19 cellular contexts compared by ENCODE assay signal in the genomic region with DNA sequence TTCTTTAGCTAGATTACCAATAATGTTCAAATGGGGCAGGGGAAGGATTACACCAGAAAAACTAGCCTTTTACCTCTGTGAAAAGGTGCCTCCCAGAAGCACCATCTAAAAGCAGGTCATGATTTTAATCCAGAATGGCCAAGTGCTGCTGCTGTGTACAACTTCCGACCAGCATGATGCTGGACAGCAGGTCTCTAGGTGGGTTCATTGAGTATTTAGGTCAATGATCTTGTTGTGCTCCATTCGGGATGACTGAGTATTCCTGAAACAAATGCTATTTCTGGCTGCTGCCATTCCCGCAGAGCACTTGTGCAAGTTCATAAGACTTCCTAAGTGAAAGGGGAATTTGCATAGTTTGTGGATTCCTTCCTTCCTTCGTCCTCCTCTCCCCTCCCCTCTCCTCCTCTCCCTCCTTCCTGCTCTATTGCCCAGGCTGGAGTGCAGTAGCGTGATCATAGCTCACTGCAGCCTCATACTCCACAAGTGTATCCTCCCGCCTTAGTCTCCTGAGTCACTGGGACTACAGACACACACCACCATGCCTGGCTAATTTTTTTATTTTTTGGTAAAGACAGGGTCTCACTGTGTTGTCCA. TPM values are rescaled to one million over a fixed set of nuclear protein-coding genes. Genes with fewer than 3 reads are reported as not detected.
DNase-seq lines count a peak whose midpoint lies in the region; ATAC-seq, FAIRE-seq and TF ChIP-seq lines count a peak whose summit lies in the region.
"Had no signal": no experiment of that assay in that cellular context is flagged by ENCODE, and none has a peak within 500 bp of the region (broad histone marks: within the 10 kb centered on the region; RNA-seq: fewer than 3 reads in every experiment).

No MANE protein-coding gene starts in this region.

- H3K4me1 ChIP-seq in liver (ENCODE audit: control insufficient read depth in 4 of 4, insufficient read depth in 4 of 4, low read length in 3 of 4): peaks cover 0 to 9% (median 3%) of the 10 kb centered on the region in 4 donors
- peaks cover 7% of the 10 kb centered on the region; the same call in 1 of the 2 replicates for H3K4me1 ChIP-seq in HepG2 (ENCODE audit: insufficient read depth, low read length)
- peaks cover 13 to 56% (median 40%) of the 10 kb centered on the region in 3 donors for H3K4me1 ChIP-seq in gastroesophageal sphincter

- H4K20me1 ChIP-seq in HepG2 (ENCODE audit: insufficient read depth, low read length): no peaks in the 10 kb centered on the region

- H3K9ac ChIP-seq in liver (ENCODE audit: low read depth in 1 of 2, low read length in 2 of 2): no peak overlapping the region
- no peak overlapping the region for H3K9ac ChIP-seq in HepG2 (ENCODE audit: insufficient read depth, low read depth, low read length)
- H3K9ac ChIP-seq: KMS-11 had no signal

- no peak overlapping the region for H3K4me3 Mint-ChIP-seq in nephron
- H3K4me3 Mint-ChIP-seq: activated naive CD8-positive, alpha-beta T cell treated with anti-CD3 and anti-CD28 coated beads, Interleukin-2, amount 10 ng/mL, durations not matched to agents 7 days and 5 days; neural crest cell had no signal

- no peak overlapping the region for H2AFZ ChIP-seq in HepG2 (ENCODE audit: low read length)

- no peak for TF ChIP-seq EP300 in HepG2 (IDR thresholded peaks at IDR 0.05; ENCODE audit: low read depth in 2 of 2, low read length in 2 of 2)
- TF ChIP-seq EP300 in HepG2 (CRISPR knock-in tag; IDR thresholded peaks at IDR 0.05; ENCODE audit: borderline replicate concordance): no peak
- no peak for TF ChIP-seq EP300 in gastroesophageal sphincter (IDR thresholded peaks at IDR 0.05)

- H3K79me2 ChIP-seq in HepG2 (ENCODE audit: insufficient read depth, low read length): no peaks in the 10 kb centered on the region

- BruUV-seq in HepG2 (replicated peaks; lab: Mats Ljungman, UMichigan): no TSS peak

- H3K4me3 ChIP-seq in liver (ENCODE audit: low read depth in 1 of 3, low read length in 3 of 3): no peak overlapping the region
- no peak overlapping the region for H3K4me3 ChIP-seq in HepG2 (replicated peaks in 1 of 3; ENCODE audit: insufficient read depth in 1 of 3, low read depth in 2 of 3, low read length in 3 of 3)
- no peak overlapping the region for H3K4me3 ChIP-seq in gastroesophageal sphincter

- H3K27ac Mint-ChIP-seq in nephron: peak overlapping the region in 2 of 3 experiments; percentile 7 to 51
- H3K27ac Mint-ChIP-seq: activated naive CD8-positive, alpha-beta T cell treated with anti-CD3 and anti-CD28 coated beads, Interleukin-2, amount 10 ng/mL, durations not matched to agents 7 days and 5 days had no signal

- intact Hi-C loops in HepG2 (cut with micrococcal nuclease; ENCODE audit: unreplicated experiment): no loop called here

- no peak for DNase-seq in HepG2 (ENCODE audit: low spot score)
- DNase-seq in ecto neural progenitor cell (ENCODE audit: low spot score): no peak
- DNase-seq in NCI-H446 treated with DMSO at 0.1 percent for 48 hours (lab: John Stamatoyannopoulos, UW): no peak
- DNase-seq: activated CD4-positive, alpha-beta T cell treated with anti-CD3 and anti-CD28 coated beads, Interleukin-2, amount 50 U/mL, for 4 hours; activated naive CD8-positive, alpha-beta T cell treated with anti-CD3 and anti-CD28 coated beads, Interleukin-2, amount 10 ng/mL, durations not matched to agents 7 days and 5 days; glutamatergic neuron; HCEC 1CT; NCI-H1105; NCI-H2081 treated with DMSO at 0.1 percent for 48 hours; NCI-H524; stimulated activated naive CD4-positive, alpha-beta T cell treated with Interleukin-2 at 50 U/mL for 16 hours had no signal

- TF ChIP-seq RAD21 in liver (IDR thresholded peaks at IDR 0.05) (no peak), HepG2 (CRISPR knock-in tag; IDR thresholded peaks at IDR 0.05) (no peak)

- POLR2A ChIA-PET in HepG2 (lab: Yijun Ruan, JAX): no interaction called here

- no peaks in the 10 kb centered on the region for H3K9me3 ChIP-seq in liver (ENCODE audit: control insufficient read depth in 4 of 4, low read length in 3 of 4)
- no peaks in the 10 kb centered on the region for H3K9me3 ChIP-seq in HepG2 (ENCODE audit: low read length)
- no peaks in the 10 kb centered on the region for H3K9me3 ChIP-seq in gastroesophageal sphincter

- H3K9me3 Mint-ChIP-seq in nephron: no peaks in the 10 kb centered on the region
- H3K9me3 Mint-ChIP-seq: activated naive CD8-positive, alpha-beta T cell treated with anti-CD3 and anti-CD28 coated beads, Interleukin-2, amount 10 ng/mL, durations not matched to agents 7 days and 5 days; neural crest cell had no signal

- in situ Hi-C loops in HepG2 (cut with HindIII; ENCODE audit: extremely low pct_ligation_motif_present, low pct_unique_long_range_greater_than_20kb): no loop called here

- 73% methylated on average over 6 of the region's 6 CpGs for WGBS in liver
- WGBS in HepG2 (ENCODE audit: low lambda C conversion rate): 91% methylated on average over 6 of the region's 6 CpGs
- WGBS in gastroesophageal sphincter (ENCODE audit: low coverage in 1 of 2), 2 donors: 36 to 49% methylated on average over 3 to 6 of the region's 6 CpGs

- H3K27me3 ChIP-seq in liver (ENCODE audit: control insufficient read depth in 4 of 4, insufficient read depth in 4 of 4, low read length in 3 of 4): no peaks in the 10 kb centered on the region
- H3K27me3 ChIP-seq in HepG2 (ENCODE audit: control insufficient read depth in 1 of 2, insufficient read depth in 2 of 2, low read length in 2 of 2): no peaks in the 10 kb centered on the region
- no peaks in the 10 kb centered on the region for H3K27me3 ChIP-seq in gastroesophageal sphincter

- no peak for TF ChIP-seq CTCF in liver (IDR thresholded peaks at IDR 0.05; ENCODE audit: low read depth, low read length, missing input control)
- TF ChIP-seq CTCF in HepG2 (CRISPR knock-in tag; IDR thresholded peaks at IDR 0.05): no peak
- no peak for TF ChIP-seq CTCF in gastroesophageal sphincter (IDR thresholded peaks at IDR 0.05)
- TF ChIP-seq CTCF in nephron (IDR thresholded peaks at IDR 0.05; ENCODE audit: unreplicated experiment in 3 of 3): no peak

- H3K36me3 ChIP-seq in liver (ENCODE audit: control insufficient read depth in 4 of 4, insufficient read depth in 3 of 4, low read depth in 1 of 4, low read length in 3 of 4) (no peaks in the 10 kb centered on the region), HepG2 (replicated peaks in 1 of 2; ENCODE audit: control insufficient read depth in 1 of 2, insufficient read depth in 2 of 2, low read length in 2 of 2) (no peaks in the 10 kb centered on the region), gastroesophageal sphincter (peaks cover 0 to 5% of the 10 kb centered on the region in 2 donors)

- H3K27me3 Mint-ChIP-seq in nephron (ENCODE audit: low read depth): no peaks in the 10 kb centered on the region

- H3K36me3 Mint-ChIP-seq in nephron (ENCODE audit: low read depth): no peaks in the 10 kb centered on the region
- H3K36me3 Mint-ChIP-seq: activated naive CD8-positive, alpha-beta T cell treated with anti-CD3 and anti-CD28 coated beads, Interleukin-2, amount 10 ng/mL, durations not matched to agents 7 days and 5 days had no signal

- no peak for ATAC-seq in HepG2
- peak; percentile 59 for ATAC-seq in gastroesophageal sphincter
- ATAC-seq in HG02571 (IDR thresholded peaks at IDR 0.05; ENCODE audit: unreplicated experiment): no peak
- ATAC-seq in HG03460 (IDR thresholded peaks at IDR 0.05; ENCODE audit: unreplicated experiment): no peak
- ATAC-seq: esophagus mucosa had no signal

- TF ChIP-seq POLR2A in HepG2 (IDR thresholded peaks at IDR 0.05; ENCODE audit: insufficient read depth in 1 of 2, low read depth in 2 of 2, low read length in 2 of 2) (no peak), gastroesophageal sphincter (IDR thresholded peaks at IDR 0.05) (no peak)

- H3K27ac ChIP-seq in liver (ENCODE audit: low read depth in 1 of 2, low read length in 2 of 2) (no peak overlapping the region), HepG2 (ENCODE audit: extremely low read length, insufficient read depth, low read length) (no peak overlapping the region), gastroesophageal sphincter (peak overlapping the region in 3 of 4 donors; percentile 81 to 87 (median 86))
- H3K27ac ChIP-seq: KMS-11 had no signal

- peaks cover 53% of the 10 kb centered on the region for H3K4me1 Mint-ChIP-seq in nephron
- H3K4me1 Mint-ChIP-seq: neural crest cell had no signal

- CTCF ChIA-PET in HepG2 (lab: Yijun Ruan, JAX; ENCODE audit: low intra/inter-chr PET ratio, low total read pairs): no interaction called here

- no peak overlapping the region for H3K4me2 ChIP-seq in HepG2 (ENCODE audit: low read depth, low read length)
- H3K4me2 ChIP-seq: KMS-11 had no signal

- no peak for FAIRE-seq in HepG2 (lab: Jason Lieb, UNC)

TF ChIP-seq in HepG2, 621 proteins besides CTCF, POLR2A, EP300 and RAD21 (continues in another document):
- TF ChIP-seq U2AF2 (IDR thresholded peaks at IDR 0.05; ENCODE audit: low read depth, low read length) (no peak), ISL2 (CRISPR knock-in tag; IDR thresholded peaks at IDR 0.05) (no peak), BCL6 (CRISPR knock-in tag; IDR thresholded peaks at IDR 0.05) (no peak), POLR2G (IDR thresholded peaks at IDR 0.05; ENCODE audit: low read depth, low read length) (no peak)

RNA-seq across cellular contexts. Expression of gene LDLRAD4, which starts 40.3 kb away (rescaled TPM):
- total RNA-seq in liver (10 to 100 TPM; 15.6 to 41.7 TPM), HepG2 (2016; rRNA removed; fragmentation: Illumina TruSeq; extraction: Trizol) (10.4 and 13.6 TPM in 2 replicates), gastroesophageal sphincter (10 to 100 TPM; 28.1 to 85.9 (median 55.2) TPM)
- polyA plus RNA-seq in liver (1 to 10 TPM; 4.8 to 9.8 TPM), HepG2 (2011; rRNA removed) (11.8 and 20.9 TPM in 2 replicates)
- 6.1 and 8.9 TPM in 2 replicates for total RNA-seq in HepG2 (2016; cell fraction: cytosol; rRNA removed; fragmentation: Illumina TruSeq; extraction: Trizol; ENCODE audit: low read depth)
- total RNA-seq in HepG2 (2016; cell fraction: insoluble cytoplasmic fraction; rRNA removed; fragmentation: Illumina TruSeq; extraction: Trizol): 12.4 and 15.9 TPM in 2 replicates
- 11.2 and 12.8 TPM in 2 replicates for total RNA-seq in HepG2 (2016; cell fraction: membrane; rRNA removed; fragmentation: Illumina TruSeq; extraction: Trizol)
- 18.3 and 32.5 TPM in 2 replicates for total RNA-seq in HepG2 (2016; cell fraction: nucleus; rRNA removed; fragmentation: Illumina TruSeq; extraction: Trizol)
- 7.9 and 14.0 TPM in 2 replicates for polyA plus RNA-seq in HepG2 (2011; cell fraction: cytosol; rRNA removed)
- polyA plus RNA-seq in HepG2 (2011; cell fraction: nucleus; rRNA removed): 35.4 and 60.5 TPM in 2 replicates
- polyA plus RNA-seq in HepG2 (2012): 7.9 and 15.6 TPM in 2 replicates
- 9.0 and 9.7 TPM in 2 replicates for polyA plus RNA-seq in HepG2 (2016; cell fraction: cytosol; fragmentation: Illumina TruSeq; extraction: Trizol; ENCODE audit: low read depth)
- polyA plus RNA-seq in HepG2 (2016; cell fraction: insoluble cytoplasmic fraction; fragmentation: Illumina TruSeq; extraction: Trizol; ENCODE audit: low read depth): 12.7 and 13.9 TPM in 2 replicates
- polyA plus RNA-seq in HepG2 (2016; cell fraction: membrane; fragmentation: Illumina TruSeq; extraction: Trizol; ENCODE audit: low read depth): 12.9 and 14.9 TPM in 2 replicates
- polyA plus RNA-seq in HepG2 (2016; cell fraction: nucleus; fragmentation: Illumina TruSeq; extraction: Trizol; ENCODE audit: insufficient read depth, low read depth): 20.5 and 30.2 TPM in 2 replicates
- 0.19 and 17.1 TPM in 2 replicates for polyA minus RNA-seq in HepG2 (2011; rRNA and poly(A)+ RNA removed; ENCODE audit: low replicate concordance)
- polyA minus RNA-seq in HepG2 (2011; cell fraction: cytosol; rRNA and poly(A)+ RNA removed): 5.8 and 10.2 TPM in 2 replicates
- polyA minus RNA-seq in HepG2 (2011; cell fraction: nucleus; rRNA and poly(A)+ RNA removed): 34.9 and 52.0 TPM in 2 replicates

Comparison
In these comparisons a context has a peak if more than half of its experiments do, and no peak if none do; other contexts are left out.
1. H3K27ac ChIP-seq: peak in gastroesophageal sphincter (3 of 4); none in liver (0 of 2) and HepG2 (single experiment).